29 cellular contexts compared by ENCODE assay signal in the genomic region with DNA sequence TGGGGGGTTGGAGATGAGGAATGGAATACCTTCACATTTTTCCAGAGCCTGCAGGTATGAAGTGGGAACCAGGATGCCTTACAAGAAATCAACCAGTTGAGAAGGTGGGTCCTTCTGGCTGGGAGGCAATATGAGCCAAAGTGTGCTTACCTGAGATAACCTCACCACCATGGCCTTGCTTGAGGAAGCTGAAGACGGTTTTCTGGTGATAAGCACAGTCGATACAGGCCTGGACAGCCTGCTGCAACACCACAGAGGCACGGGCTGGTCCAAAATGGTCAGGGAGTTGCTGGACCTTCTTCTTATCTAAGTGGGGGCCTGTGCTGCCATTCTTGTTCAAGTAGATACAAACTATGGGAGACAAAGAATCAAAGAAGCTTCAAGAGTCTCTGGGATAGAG.
"Had no signal": no experiment of that assay in that cellular context is flagged by ENCODE, and none has a peak within 500 bp of the region (broad histone marks: within the 10 kb centered on the region; RNA-seq: fewer than 3 reads in every experiment).

No MANE protein-coding gene starts in this region.

- H3K4me1 Mint-ChIP-seq: stimulated activated naive CD8-positive, alpha-beta T cell treated with anti-CD3 and anti-CD28 coated beads, Interleukin-15, amount 100 ng/mL, for 72 hours had no signal

- H3K4me1 ChIP-seq: testis, uterus had no signal

- H3K4me3 ChIP-seq: stomach, suprapubic skin, testis, thoracic aorta, thyroid gland, tibial artery, tibial nerve, transverse colon, upper lobe of left lung, upper lobe of right lung, uterus, vagina had no signal

- FAIRE-seq: urothelium cell line had no signal

- H3K27ac ChIP-seq: suprapubic skin, testis, thyroid gland, tibial nerve, transverse colon, upper lobe of right lung, uterus, vagina had no signal

- DNase-seq: stimulated activated CD4-positive, alpha-beta T cell treated with anti-CD3 and anti-CD28 coated beads, Interleukin-2, amount 100 ng/mL, for 48 hours; stimulated activated CD4-positive, alpha-beta T cell treated with anti-CD3 and anti-CD28 coated beads, Interleukin-4, amount 100 ng/mL, for 1 hour; stimulated activated CD4-positive, alpha-beta T cell treated with anti-CD3 and anti-CD28 coated beads, Interleukin-4, amount 100 ng/mL, for 24 hours; stimulated activated CD4-positive, alpha-beta T cell treated with anti-CD3 and anti-CD28 coated beads, Interleukin-4, amount 100 ng/mL, for 4 hours; stimulated activated CD8-positive, alpha-beta memory T cell treated with anti-CD3 and anti-CD28 coated beads, Interleukin-4, amount 100 ng/mL, for 48 hours; stimulated activated naive B cell treated with anti-CD40 and anti-IgM and Interleukin-4, amounts not matched to agents 10 μg/mL and 1 μg/mL and 100 μg/mL, for 72 hours; stimulated activated naive CD4-positive, alpha-beta T cell; stimulated activated naive CD4-positive, alpha-beta T cell treated with Interleukin-2 at 50 U/mL for 16 hours; stimulated activated naive CD8-positive, alpha-beta T cell treated with anti-CD3 and anti-CD28 coated beads, Interleukin-15, amount 100 ng/mL, for 72 hours; stimulated activated naive CD8-positive, alpha-beta T cell treated with anti-CD3 and anti-CD28 coated beads, Interleukin-15, Interleukin-2, amounts not matched to agents 100 U/mL and 50 U/mL, for 24 hours; stomach; substantia nigra; testis; thyroid gland; tibial artery; transverse colon; trophoblast cell; upper lobe of left lung; upper lobe of right lung; uterus had no signal

- H3K9me3 Mint-ChIP-seq: stimulated activated effector memory CD8-positive, alpha-beta T cell treated with anti-CD3 and anti-CD28 coated beads, Interleukin-12 subunit alpha, Interleukin-12 subunit beta, amount 100 ng/mL, for 72 hours; stimulated activated memory B cell treated with anti-CD40 and anti-IgM and Interleukin-4, amounts not matched to agents 10 μg/mL and 1 μg/mL and 100 μg/mL, for 72 hours; stimulated activated naive B cell treated with anti-CD40 and anti-IgM and Interleukin-4, amounts not matched to agents 10 μg/mL and 1 μg/mL and 100 μg/mL, for 72 hours; stimulated activated naive CD8-positive, alpha-beta T cell treated with anti-CD3 and anti-CD28 coated beads, Interleukin-15, amount 100 ng/mL, for 72 hours; stimulated activated naive CD8-positive, alpha-beta T cell treated with anti-CD3 and anti-CD28 coated beads, Interleukin-15, Interleukin-2, amounts not matched to agents 100 ng/mL and 50 ng/mL, for 24 hours; type B pancreatic cell had no signal

- H3K27me3 ChIP-seq: stomach, suprapubic skin, testis, thyroid gland, tibial artery, tibial nerve, transverse colon, upper lobe of left lung, upper lobe of right lung, uterus, vagina had no signal

- H3K27ac Mint-ChIP-seq: stimulated activated memory B cell treated with anti-CD40 and anti-IgM and Interleukin-4, amounts not matched to agents 10 μg/mL and 1 μg/mL and 100 μg/mL, for 72 hours; stimulated activated naive B cell treated with anti-CD40 and anti-IgM and Interleukin-4, amounts not matched to agents 10 μg/mL and 1 μg/mL and 100 μg/mL, for 72 hours; stimulated activated naive CD8-positive, alpha-beta T cell treated with anti-CD3 and anti-CD28 coated beads, Interleukin-15, amount 100 ng/mL, for 72 hours; stimulated activated naive CD8-positive, alpha-beta T cell treated with anti-CD3 and anti-CD28 coated beads, Interleukin-15, Interleukin-2, amounts not matched to agents 100 ng/mL and 50 ng/mL, for 24 hours; type B pancreatic cell had no signal

- H3K27me3 Mint-ChIP-seq: stimulated activated memory B cell treated with anti-CD40 and anti-IgM and Interleukin-4, amounts not matched to agents 10 μg/mL and 1 μg/mL and 100 μg/mL, for 72 hours; stimulated activated naive B cell treated with anti-CD40 and anti-IgM and Interleukin-4, amounts not matched to agents 10 μg/mL and 1 μg/mL and 100 μg/mL, for 72 hours; stimulated activated naive CD8-positive, alpha-beta T cell treated with anti-CD3 and anti-CD28 coated beads, Interleukin-15, amount 100 ng/mL, for 72 hours; stimulated activated naive CD8-positive, alpha-beta T cell treated with anti-CD3 and anti-CD28 coated beads, Interleukin-15, Interleukin-2, amounts not matched to agents 100 ng/mL and 50 ng/mL, for 24 hours; type B pancreatic cell had no signal

- H3K4me3 Mint-ChIP-seq: stimulated activated effector memory CD8-positive, alpha-beta T cell treated with anti-CD3 and anti-CD28 coated beads, Interleukin-12 subunit alpha, Interleukin-12 subunit beta, amount 100 ng/mL, for 72 hours; stimulated activated memory B cell treated with anti-CD40 and anti-IgM and Interleukin-4, amounts not matched to agents 10 μg/mL and 1 μg/mL and 100 μg/mL, for 72 hours; stimulated activated naive B cell treated with anti-CD40 and anti-IgM and Interleukin-4, amounts not matched to agents 10 μg/mL and 1 μg/mL and 100 μg/mL, for 72 hours; stimulated activated naive CD8-positive, alpha-beta T cell treated with anti-CD3 and anti-CD28 coated beads, Interleukin-15, amount 100 ng/mL, for 72 hours; stimulated activated naive CD8-positive, alpha-beta T cell treated with anti-CD3 and anti-CD28 coated beads, Interleukin-15, Interleukin-2, amounts not matched to agents 100 ng/mL and 50 ng/mL, for 24 hours; type B pancreatic cell had no signal

- H3K36me3 ChIP-seq: thoracic aorta, transverse colon, uterus had no signal

- ATAC-seq: stimulated activated effector memory CD8-positive, alpha-beta T cell treated with anti-CD3 and anti-CD28 coated beads, Interleukin-12 subunit alpha, Interleukin-12 subunit beta, amount 100 ng/mL, for 72 hours; stimulated activated memory B cell treated with anti-CD40 and anti-IgM and Interleukin-4, amounts not matched to agents 10 μg/mL and 1 μg/mL and 100 μg/mL, for 72 hours; stimulated activated naive B cell treated with anti-CD40 and anti-IgM and Interleukin-4, amounts not matched to agents 10 μg/mL and 1 μg/mL and 100 μg/mL, for 72 hours; stimulated activated naive CD8-positive, alpha-beta T cell treated with anti-CD3 and anti-CD28 coated beads, Interleukin-15, amount 100 ng/mL, for 72 hours; stimulated activated naive CD8-positive, alpha-beta T cell treated with anti-CD3 and anti-CD28 coated beads, Interleukin-15, Interleukin-2, amounts not matched to agents 100 U/mL and 50 U/mL, for 24 hours; upper lobe of right lung had no signal

- H3K9me3 ChIP-seq: stomach, suprapubic skin, testis, thoracic aorta, thyroid gland, tibial artery, tibial nerve, transverse colon, upper lobe of left lung, upper lobe of right lung, uterus, vagina had no signal
